In the genomic region with DNA sequence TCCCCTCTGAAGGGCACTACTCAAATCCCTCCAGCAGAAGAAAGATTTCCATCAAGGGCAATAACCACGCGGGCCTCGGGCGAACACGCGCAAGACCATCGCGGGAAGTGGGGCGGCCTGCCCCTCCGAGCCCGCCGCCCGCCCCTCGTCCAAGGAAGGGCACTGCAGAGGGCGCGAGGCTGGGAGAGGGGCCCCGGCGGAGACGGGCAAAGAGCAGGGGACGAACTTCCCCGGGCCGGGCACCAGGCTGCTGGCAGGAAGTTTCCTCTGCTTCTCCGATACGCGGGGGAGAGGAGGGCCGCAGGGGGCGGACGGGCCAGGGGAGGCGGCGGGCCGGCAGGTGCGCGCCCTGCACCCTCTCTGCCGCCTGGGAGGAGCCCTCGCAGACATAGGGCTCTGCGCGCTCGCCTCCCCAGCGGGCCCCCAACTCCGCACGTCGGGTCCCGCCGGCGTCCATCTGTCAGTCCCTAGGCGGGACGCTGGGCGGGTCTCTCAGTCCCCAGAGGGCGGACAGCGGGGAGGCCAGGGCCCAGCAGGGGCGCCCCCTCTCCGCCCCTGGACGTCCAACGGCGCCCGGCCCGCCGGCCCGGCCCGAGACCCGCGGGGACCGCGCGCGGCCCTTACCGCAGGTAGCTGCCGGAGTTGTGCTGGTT, we compare ENCODE assay signal across 8 cellular contexts. TPM values are rescaled to one million over a fixed set of nuclear protein-coding genes. Genes with fewer than 3 reads are reported as not detected.
DNase-seq lines count a peak whose midpoint lies in the region; ATAC-seq and TF ChIP-seq lines count a peak whose summit lies in the region.

No MANE protein-coding gene starts in this region.

- peak overlapping the region; percentile 81 to 93 for H3K9ac ChIP-seq in colonic mucosa (ENCODE audit: low read depth in 2 of 2, low read length in 2 of 2)

- intact Hi-C loops in colonic mucosa (cut with DNase I): no loop called here
- intact Hi-C loops in naive thymus-derived CD4-positive, alpha-beta T cell (cut with micrococcal nuclease): no loop called here
- intact Hi-C loops in head of caudate nucleus (cut with DNase I): no loop called here

- peaks cover 41 to 59% (median 48%) of the 10 kb centered on the region in 5 donors for H3K27me3 Mint-ChIP-seq in naive thymus-derived CD4-positive, alpha-beta T cell

- POLR2A ChIA-PET in naive thymus-derived CD4-positive, alpha-beta T cell (lab: Charles Lee): no interaction called here

- H3K9me3 ChIP-seq in colonic mucosa: no peaks in the 10 kb centered on the region
- H3K9me3 ChIP-seq in naive thymus-derived CD4-positive, alpha-beta T cell (ENCODE audit: control insufficient read depth in 2 of 3, low read length in 3 of 3): no peaks in the 10 kb centered on the region

- peak overlapping the region; percentile 41; the same call in 1 of the 2 replicates for H3K4me3 ChIP-seq in GM08714 (ENCODE audit: low read length)
- H3K4me3 ChIP-seq in colonic mucosa: peak overlapping the region; percentile 75
- no peak overlapping the region for H3K4me3 ChIP-seq in naive thymus-derived CD4-positive, alpha-beta T cell (ENCODE audit: low read length)

- no peak overlapping the region for H3K27ac Mint-ChIP-seq in naive thymus-derived CD4-positive, alpha-beta T cell

- peak; percentile 12 for ATAC-seq in naive thymus-derived CD4-positive, alpha-beta T cell
- ATAC-seq in HG03135 (IDR thresholded peaks at IDR 0.05; ENCODE audit: unreplicated experiment) (no peak), GM21576 (IDR thresholded peaks at IDR 0.05; ENCODE audit: unreplicated experiment) (no peak)

- H3K4me1 ChIP-seq in colonic mucosa: no peaks in the 10 kb centered on the region
- H3K4me1 ChIP-seq in naive thymus-derived CD4-positive, alpha-beta T cell (ENCODE audit: control insufficient read depth in 2 of 2, insufficient read depth in 2 of 2, low read length in 2 of 2): no peaks in the 10 kb centered on the region

- H3K36me3 ChIP-seq in colonic mucosa: no peaks in the 10 kb centered on the region
- no peaks in the 10 kb centered on the region for H3K36me3 ChIP-seq in naive thymus-derived CD4-positive, alpha-beta T cell (ENCODE audit: control insufficient read depth in 2 of 3, insufficient read depth in 3 of 3, low read length in 3 of 3)

- CTCF ChIA-PET in naive thymus-derived CD4-positive, alpha-beta T cell (lab: Charles Lee): no interaction called here

- H3K4me1 Mint-ChIP-seq in naive thymus-derived CD4-positive, alpha-beta T cell: peaks cover 0 to 19% (median 10%) of the 10 kb centered on the region in 7 donors

- H3K27ac ChIP-seq in colonic mucosa: peak overlapping the region; percentile 86
- no peak overlapping the region for H3K27ac ChIP-seq in naive thymus-derived CD4-positive, alpha-beta T cell (ENCODE audit: low read depth, low read length)

- H3K36me3 Mint-ChIP-seq in naive thymus-derived CD4-positive, alpha-beta T cell: no peaks in the 10 kb centered on the region

- DNase-seq in HPDE6-E6E7 (ENCODE audit: extremely low spot score) (peak; percentile 26), colonic mucosa (peak; percentile 41), head of caudate nucleus (no peak), GOT3 (lab: John Stamatoyannopoulos, UW) (no peak)
- no peak for DNase-seq in naive thymus-derived CD4-positive, alpha-beta T cell

- H3K4me3 Mint-ChIP-seq in naive thymus-derived CD4-positive, alpha-beta T cell: peak overlapping the region; percentile 30 to 87 (median 66)

- H3K9me3 Mint-ChIP-seq in naive thymus-derived CD4-positive, alpha-beta T cell: peaks cover 0 to 4% (median 0%) of the 10 kb centered on the region in 11 donors

- peaks cover 8% of the 10 kb centered on the region for H3K27me3 ChIP-seq in colonic mucosa
- H3K27me3 ChIP-seq in naive thymus-derived CD4-positive, alpha-beta T cell (ENCODE audit: control insufficient read depth in 2 of 2, insufficient read depth in 2 of 2, low read length in 2 of 2): no peaks in the 10 kb centered on the region

- no peak for TF ChIP-seq CTCF in colonic mucosa (IDR thresholded peaks at IDR 0.05)

RNA-seq across cellular contexts. Expression of a gene that starts 0.5 kb away (rescaled TPM):
- total RNA-seq in colonic mucosa: 100 to 1,000 TPM in 1 of 2 donors, 10 to 100 TPM in 1; 54.2 to 103 TPM
- total RNA-seq in naive thymus-derived CD4-positive, alpha-beta T cell: under 1 TPM in 2 of 5 experiments, not detected in 3; 0.19 to 0.24 TPM
- not detected for polyA plus RNA-seq in naive thymus-derived CD4-positive, alpha-beta T cell

Comparison
In these comparisons a context has a peak if more than half of its experiments do, and no peak if none do; other contexts are left out.
1. DNase-seq: peak in HPDE6-E6E7 (single experiment) and colonic mucosa (single experiment); none in naive thymus-derived CD4-positive, alpha-beta T cell (0 of 9), head of caudate nucleus (0 of 42) and GOT3 (single experiment).
2. RNA of a gene that starts 0.5 kb away (total RNA-seq): 54.2 to 103 TPM in colonic mucosa; 0.19 to 0.24 TPM in naive thymus-derived CD4-positive, alpha-beta T cell; every median in the first group is over 10 times any median in the second.